ENCODE assay signal across 15 cellular contexts in the genomic region with DNA sequence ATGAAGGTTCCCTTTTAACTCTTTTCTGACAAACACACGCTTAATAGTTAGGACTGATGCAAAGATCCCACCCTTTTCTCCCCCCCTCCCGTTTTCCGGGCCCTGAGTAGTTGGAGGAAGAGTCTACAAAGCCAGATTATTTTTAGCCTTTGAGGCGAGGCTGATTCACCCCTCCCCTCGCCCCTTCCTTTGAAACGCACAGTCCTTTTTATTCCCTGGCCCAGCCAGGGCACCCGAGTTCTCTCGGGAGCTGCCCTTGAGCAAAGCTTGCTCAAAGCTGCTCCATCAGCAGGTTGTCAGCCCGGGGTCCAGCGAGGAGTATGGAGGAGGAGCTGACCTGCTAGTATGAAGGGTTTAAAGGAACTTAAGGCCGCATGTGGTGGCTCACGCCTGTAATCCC.
"Had no signal": no experiment of that assay in that cellular context is flagged by ENCODE, and none has a peak within 500 bp of the region (broad histone marks: within the 10 kb centered on the region; RNA-seq: fewer than 3 reads in every experiment).

No MANE protein-coding gene starts in this region.

- H3K4me1 ChIP-seq: esophagus squamous epithelium, prostate gland, stomach, testis, upper lobe of right lung had no signal

- ATAC-seq: natural killer cell treated with Interleukin-12 subunit alpha and Interleukin-12 subunit beta and Interleukin-15 and Interleukin-18, amount 100 ng/mL, for 72 hours; sciatic nerve; upper lobe of right lung had no signal

- H3K9me3 ChIP-seq: prostate gland, testis, upper lobe of right lung had no signal

- H3K27ac ChIP-seq: brain microvascular endothelial cell, esophagus squamous epithelium, prostate gland, stomach, testis, upper lobe of right lung had no signal

- H3K36me3 ChIP-seq: brain microvascular endothelial cell, esophagus squamous epithelium, prostate gland, stomach, upper lobe of right lung had no signal

- H3K4me3 ChIP-seq: esophagus squamous epithelium, prostate gland, stomach, testis, upper lobe of right lung had no signal

- DNase-seq: activated CD4-positive, alpha-beta T cell treated with anti-CD3 and anti-CD28 coated beads, Interleukin-2, amount 50 U/mL, for 1 hour; activated CD8-positive, alpha-beta memory T cell treated with anti-CD3 and anti-CD28 coated beads for 24 hours; activated gamma-delta T cell treated with Interleukin-2 at 50 U/mL for 16 hours; brain microvascular endothelial cell; cortex of kidney; effector CD4-positive, alpha-beta T cell; esophagus squamous epithelium; mesenchymal stem cell; stomach; SW 1271; testis; upper lobe of right lung had no signal

- H3K27me3 ChIP-seq: brain microvascular endothelial cell, stomach, testis, upper lobe of right lung had no signal
